Comparison of ENCODE assay signal across 8 cellular contexts in the genomic region with DNA sequence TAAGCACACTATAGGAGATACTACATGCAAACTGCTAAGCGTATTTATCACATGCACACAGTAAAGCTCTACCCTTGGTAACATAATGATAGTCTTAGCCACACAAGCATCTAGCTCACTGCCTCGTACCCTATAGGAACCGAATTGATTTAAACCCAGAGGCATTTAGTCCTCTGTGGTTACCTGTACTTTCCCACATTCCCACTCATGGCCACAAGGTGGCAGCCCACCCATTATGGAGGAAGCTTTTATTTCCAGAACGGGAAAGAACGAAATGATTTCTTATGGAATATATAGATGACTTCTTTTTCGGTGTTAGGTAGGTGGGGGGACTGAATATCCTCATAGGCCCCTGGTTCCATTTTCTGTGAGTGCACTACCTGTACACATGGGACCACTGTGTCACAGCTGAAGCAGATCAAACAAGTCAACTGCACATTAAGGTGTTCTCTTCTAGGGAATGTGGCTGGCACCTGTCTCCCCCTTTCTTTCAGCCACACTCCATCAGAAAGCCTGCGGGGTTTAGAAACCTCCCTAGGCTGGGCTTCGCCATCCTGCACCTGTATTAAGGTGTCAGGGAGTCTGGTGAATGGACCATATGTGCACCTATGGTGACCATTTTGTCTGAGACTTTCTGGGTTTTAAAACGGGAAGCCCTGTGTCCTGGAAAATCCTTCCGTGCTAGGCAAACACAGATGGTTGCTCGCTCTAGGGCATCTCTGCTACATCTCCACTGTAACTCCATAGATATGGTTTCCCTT.
DNase-seq lines count a peak whose midpoint lies in the region; ATAC-seq and TF ChIP-seq lines count a peak whose summit lies in the region.

No MANE protein-coding gene starts in this region.

- H3K4me1 Mint-ChIP-seq in HFFc6 (ENCODE audit: low read depth): peaks cover 11% of the 10 kb centered on the region; the same call in 1 of the 2 replicates

- H3K4me1 ChIP-seq in right lobe of liver: peaks cover 0 to 4% (median 0%) of the 10 kb centered on the region in 4 donors

- no peaks in the 10 kb centered on the region for H3K9me3 ChIP-seq in right lobe of liver

- TF ChIP-seq CTCF in HFFc6 (IDR thresholded peaks at IDR 0.05) (peak; percentile 98), right lobe of liver (IDR thresholded peaks at IDR 0.05) (peak; percentile 80 to 91 (median 90))

- no peak overlapping the region for H3K4me3 ChIP-seq in right lobe of liver

- no peak overlapping the region for H3K27ac ChIP-seq in right lobe of liver

- no peak overlapping the region for H3K27ac Mint-ChIP-seq in HFFc6

- H3K27me3 Mint-ChIP-seq in HFFc6 (ENCODE audit: insufficient read depth): peaks cover 3% of the 10 kb centered on the region; the same call in 1 of the 2 replicates

- no peak for TF ChIP-seq POLR2A in right lobe of liver (IDR thresholded peaks at IDR 0.05)

- H3K36me3 Mint-ChIP-seq in HFFc6 (ENCODE audit: low read depth): no peaks in the 10 kb centered on the region

- 14% methylated on average over 11 of the region's 11 CpGs for WGBS in right lobe of liver (ENCODE audit: insufficient coverage, low coverage, low lambda C conversion rate, missing lambda C conversion rate)

- no peaks in the 10 kb centered on the region for H3K36me3 ChIP-seq in right lobe of liver

- H3K9me3 Mint-ChIP-seq in HFFc6: no peaks in the 10 kb centered on the region

- peak; percentile 29 for DNase-seq in GM04504 (ENCODE audit: low read depth)
- peak; percentile 56 for DNase-seq in HFFc6
- DNase-seq in NCI-H2029 (lab: John Stamatoyannopoulos, UW): peak; percentile 45
- DNase-seq in activated CD4-positive, CD25-positive, alpha-beta regulatory T cell treated with anti-CD3 and anti-CD28 coated beads, Interleukin-2, amount 50 U/mL, for 16 hours (ENCODE audit: low read depth, low spot score): peak; percentile 16
- DNase-seq in dedifferentiated amniotic fluid mesenchymal stem cell (ENCODE audit: extremely low spot score): peak; percentile 77
- peak; percentile 64 to 69 (median 66) for DNase-seq in right lobe of liver
- peak; percentile 11 for DNase-seq in stimulated activated CD8-positive, alpha-beta memory T cell treated with anti-CD3 and anti-CD28 coated beads, Interleukin-12 subunit alpha, Interleukin-12 subunit beta, amount 100 ng/mL, for 1 hour (ENCODE audit: low read depth)

- intact Hi-C loops in right lobe of liver (cut with DNase I): no loop called here

- H3K27me3 ChIP-seq in right lobe of liver: no peaks in the 10 kb centered on the region

- H3K4me3 Mint-ChIP-seq in HFFc6: no peak overlapping the region; the same call in 1 of the 2 replicates

- ATAC-seq in right lobe of liver: peak; percentile 73 to 85 (median 81)
- no peak for ATAC-seq in HG02970 (IDR thresholded peaks at IDR 0.05; ENCODE audit: low FRiP score, unreplicated experiment)

Comparison
In these comparisons a context has a peak if more than half of its experiments do, and no peak if none do; other contexts are left out.
1. DNase-seq: peak in every context shown above with its lines; median percentile 77 in dedifferentiated amniotic fluid mesenchymal stem cell; 66 in right lobe of liver; 56 in HFFc6; 45 in NCI-H2029; 29 in GM04504; 16 in activated CD4-positive, CD25-positive, alpha-beta regulatory T cell treated with anti-CD3 and anti-CD28 coated beads, Interleukin-2, amount 50 U/mL, for 16 hours; 11 in stimulated activated CD8-positive, alpha-beta memory T cell treated with anti-CD3 and anti-CD28 coated beads, Interleukin-12 subunit alpha, Interleukin-12 subunit beta, amount 100 ng/mL, for 1 hour.